Comparison of ENCODE assay signal across 8 cellular contexts in the genomic region with DNA sequence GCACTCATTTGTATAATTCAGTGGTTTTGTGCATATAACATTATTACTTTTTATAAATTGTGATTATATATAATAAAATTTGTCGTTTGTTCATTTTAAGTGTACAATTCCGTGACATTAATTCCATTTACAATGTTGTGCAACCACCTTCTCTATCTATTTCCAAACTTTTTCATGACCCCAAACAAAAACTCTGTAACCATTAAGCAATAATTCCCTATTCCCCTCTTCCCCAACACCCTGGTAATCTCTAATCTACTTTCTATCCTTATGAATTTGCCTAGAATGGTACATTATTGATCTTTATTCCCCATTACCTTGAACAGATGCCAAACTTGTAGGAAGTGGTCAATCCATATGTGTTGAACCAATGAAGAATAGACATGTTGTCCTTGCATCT.
"Had no signal": no experiment of that assay in that cellular context is flagged by ENCODE, and none has a peak within 500 bp of the region (broad histone marks: within the 10 kb centered on the region; RNA-seq: fewer than 3 reads in every experiment).

No MANE protein-coding gene starts in this region.

- H3K4me3 ChIP-seq: GM23248, HAP-1 had no signal

- H3K9ac ChIP-seq: GM23248 had no signal

- DNase-seq: GM23248, GOT3, H7, HFFc6, KG1 had no signal

- H3K36me3 ChIP-seq: HAP-1 had no signal

- H3K4me1 ChIP-seq: HAP-1 had no signal

- H3K9me3 ChIP-seq: HAP-1 had no signal

- ATAC-seq: HCT116 had no signal

- H2AFZ ChIP-seq: GM23248 had no signal

- H3K27ac ChIP-seq: GM23248, HL-60 had no signal
